Comparison of ENCODE assay signal across 16 cellular contexts in genomic region chr18:13457327-13457726, GRCh38.
"Had no signal": no experiment of that assay in that cellular context is flagged by ENCODE, and none has a peak within 500 bp of the region (broad histone marks: within the 10 kb centered on the region; RNA-seq: fewer than 3 reads in every experiment).

No MANE protein-coding gene starts in this region.

- H3K4me3 Mint-ChIP-seq: activated CD4-positive, alpha-beta T cell treated with anti-CD3 and anti-CD28 coated beads for 36 hours; immature natural killer cell; mesothelial cell of epicardium; neural crest cell had no signal

- H3K4me1 ChIP-seq: pancreas had no signal

- H3K9me3 ChIP-seq: lower lobe of right lung, pancreas, SJSA1, tibial artery had no signal

- ATAC-seq: activated CD4-positive, alpha-beta T cell treated with anti-CD3 and anti-CD28 coated beads for 36 hours; left cardiac atrium; lower lobe of right lung; pancreas had no signal

- H3K27ac Mint-ChIP-seq: activated CD4-positive, alpha-beta T cell treated with anti-CD3 and anti-CD28 coated beads for 36 hours; mesothelial cell of epicardium had no signal

- FAIRE-seq: pancreas had no signal

- H3K36me3 Mint-ChIP-seq: mesothelial cell of epicardium had no signal

- H3K4me1 Mint-ChIP-seq: mesothelial cell of epicardium had no signal

- H3K27ac ChIP-seq: lower lobe of right lung, pancreas, SJSA1, tibial artery, VCaP had no signal

- DNase-seq: activated CD4-positive, alpha-beta T cell treated with anti-CD3 and anti-CD28 coated beads for 36 hours; activated gamma-delta T cell; activated T-cell treated with anti-CD3 and anti-CD28 coated beads for 4 hours; immature natural killer cell; left cardiac atrium; lower lobe of right lung; pancreas; stimulated activated CD4-positive, alpha-beta T cell treated with anti-CD3 and anti-CD28 coated beads, Interleukin-15, amount 100 ng/mL, for 24 hours; stimulated activated CD4-positive, alpha-beta T cell treated with anti-CD3 and anti-CD28 coated beads, Interleukin-4, amount 100 ng/mL, for 24 hours; SW 1271; T-helper 9 cell had no signal

- H3K9me3 Mint-ChIP-seq: immature natural killer cell, neural crest cell had no signal

- H3K27me3 ChIP-seq: pancreas, SJSA1, tibial artery had no signal

- H3K27me3 Mint-ChIP-seq: activated CD4-positive, alpha-beta T cell treated with anti-CD3 and anti-CD28 coated beads for 36 hours had no signal

- H3K4me3 ChIP-seq: lower lobe of right lung, pancreas, SJSA1, tibial artery had no signal

- H3K36me3 ChIP-seq: lower lobe of right lung, pancreas, SJSA1, tibial artery had no signal
